ENCODE assay signal across 1 cellular context in genomic region chr7:1377111-1377909, GRCh38.
TF ChIP-seq lines count a peak whose summit lies in the region.

No MANE protein-coding gene starts in this region.

TF ChIP-seq in K562, 482 proteins besides CTCF, POLR2A, EP300 and RAD21 (continued from another document):
- TF ChIP-seq ZBTB9 (CRISPR knock-in tag; IDR thresholded peaks at IDR 0.05) (peak; percentile 51; the same call in 1 of the 2 replicates), MYBL2 (IDR thresholded peaks at IDR 0.05; ENCODE audit: low read depth) (no peak), MYBL2 (CRISPR knock-in tag; IDR thresholded peaks at IDR 0.05; ENCODE audit: borderline replicate concordance) (no peak)
